13 cellular contexts compared by ENCODE assay signal in the genomic region with DNA sequence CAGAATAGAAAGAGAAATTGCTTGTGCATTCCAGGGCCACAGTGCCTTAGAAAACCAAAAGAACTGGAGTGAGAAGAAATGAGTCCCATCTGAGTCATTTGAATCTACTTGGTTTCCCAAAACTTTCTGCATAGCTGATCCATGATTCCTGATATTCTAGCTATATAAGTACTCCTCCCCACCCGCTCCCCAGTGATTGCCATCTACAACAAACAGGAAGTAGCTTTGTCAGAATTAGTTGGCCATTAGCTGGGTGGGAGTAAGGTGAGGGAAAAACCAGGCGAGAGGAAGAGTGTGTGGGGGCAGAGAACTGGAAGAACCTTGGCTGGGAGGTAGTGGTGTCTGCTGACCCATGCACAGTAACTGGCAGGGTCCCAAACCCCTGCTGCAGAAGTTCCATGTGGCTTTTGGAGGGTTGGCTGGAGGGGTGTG.
DNase-seq lines count a peak whose midpoint lies in the region; ATAC-seq, FAIRE-seq and TF ChIP-seq lines count a peak whose summit lies in the region.
"Had no signal": no experiment of that assay in that cellular context is flagged by ENCODE, and none has a peak within 500 bp of the region (broad histone marks: within the 10 kb centered on the region; RNA-seq: fewer than 3 reads in every experiment).

No MANE protein-coding gene starts in this region.

- ATAC-seq in HG03460 (IDR thresholded peaks at IDR 0.05; ENCODE audit: unreplicated experiment) = no peak

- H3K27ac Mint-ChIP-seq in activated T-cell treated with anti-CD3 and anti-CD28 coated beads, Interleukin-2, amount 50 U/mL, for 24 hours = no peak overlapping the region

- peaks cover 9% of the 10 kb centered on the region for H3K4me1 Mint-ChIP-seq in activated T-cell treated with anti-CD3 and anti-CD28 coated beads, Interleukin-2, amount 50 U/mL, for 24 hours (ENCODE audit: low read depth)

- no peaks in the 10 kb centered on the region for H3K9me3 Mint-ChIP-seq in activated T-cell treated with anti-CD3 and anti-CD28 coated beads, Interleukin-2, amount 50 U/mL, for 24 hours

- H3K4me3 Mint-ChIP-seq in activated T-cell treated with anti-CD3 and anti-CD28 coated beads, Interleukin-2, amount 50 U/mL, for 24 hours = no peak overlapping the region

- FAIRE-seq in keratinocyte (lab: Jason Lieb, UNC) = peak; percentile 87

- dilution Hi-C loops in keratinocyte (cut with MboI; ENCODE audit: extremely low pct_ligation_motif_present, low sequenced_read_pairs) = no loop called here

- peak overlapping the region; percentile 62 for H3K9ac ChIP-seq in keratinocyte (ENCODE audit: control insufficient read depth, extremely low read depth, insufficient read depth, low read length)

- H3K4me3 ChIP-seq in astrocyte of the cerebellum (ENCODE audit: low read depth, low read length) (no peak overlapping the region), keratinocyte (ENCODE audit: control insufficient read depth in 2 of 3, extremely low read depth in 1 of 3, insufficient read depth in 2 of 3, low read depth in 1 of 3, low read length in 3 of 3) (no peak overlapping the region)
- H3K4me3 ChIP-seq: esophagus muscularis mucosa, right atrium auricular region had no signal

- TF ChIP-seq CTCF in astrocyte of the cerebellum (IDR thresholded peaks at IDR 0.05; ENCODE audit: low read depth, low read length, missing control alignments) (no peak), keratinocyte (optimal IDR thresholded peaks at IDR 0.05 in 1 of 3, IDR thresholded peaks at IDR 0.05 in 1 of 3, conservative IDR thresholded peaks at IDR 0.05 in 1 of 3; ENCODE audit: extremely low read depth in 1 of 3, insufficient read depth in 2 of 3, low read length in 3 of 3) (no peak)

- in situ Hi-C loops in ACHN (cut with HindIII; ENCODE audit: low pct_ligation_motif_present, low pct_unique_long_range_greater_than_20kb, low sequenced_read_pairs) (no loop called here), astrocyte of the cerebellum (cut with HindIII; ENCODE audit: low sequenced_read_pairs) (no loop called here)

- DNase-seq in ACHN (peak; percentile 68), HPDE6-E6E7 (ENCODE audit: extremely low spot score) (peak; percentile 53), astrocyte of the cerebellum (ENCODE audit: low read depth) (peak; percentile 64), keratinocyte (ENCODE audit: low read depth, low spot score) (peak; percentile 76), SHP77 treated with DMSO at 0.1 percent for 48 hours (lab: John Stamatoyannopoulos, UW) (no peak)
- DNase-seq in activated T-cell treated with anti-CD3 and anti-CD28 coated beads, Interleukin-2, amount 50 U/mL, for 24 hours = no peak
- DNase-seq in activated T-cell treated with anti-CD3 and anti-CD28 coated beads, Interleukin-2, amount 50 U/mL, for 48 hours = no peak
- DNase-seq: activated CD4-positive, CD25-positive, alpha-beta regulatory T cell treated with anti-CD3 and anti-CD28 coated beads, Interleukin-2, amount 50 U/mL, for 72 hours; BE2C; NCI-H1417 had no signal

- no peaks in the 10 kb centered on the region for H3K36me3 ChIP-seq in keratinocyte (ENCODE audit: control insufficient read depth in 2 of 2, extremely low read depth in 1 of 2, insufficient read depth in 2 of 2, low read length in 2 of 2)
- H3K36me3 ChIP-seq: BE2C, esophagus muscularis mucosa, right atrium auricular region had no signal

- H2AFZ ChIP-seq in keratinocyte (ENCODE audit: control insufficient read depth, low read length) = peak overlapping the region; percentile 31

- no peaks in the 10 kb centered on the region for H3K27me3 Mint-ChIP-seq in activated T-cell treated with anti-CD3 and anti-CD28 coated beads, Interleukin-2, amount 50 U/mL, for 24 hours

- H4K20me1 ChIP-seq in keratinocyte (ENCODE audit: control insufficient read depth, extremely low read depth, insufficient read depth, low read length) = no peaks in the 10 kb centered on the region

- H3K27me3 ChIP-seq in keratinocyte (ENCODE audit: control insufficient read depth, extremely low read depth, insufficient read depth, low read length) = no peaks in the 10 kb centered on the region
- H3K27me3 ChIP-seq: BE2C, esophagus muscularis mucosa, right atrium auricular region had no signal

- H3K79me2 ChIP-seq in keratinocyte (ENCODE audit: control insufficient read depth, insufficient read depth, low read length) = no peaks in the 10 kb centered on the region

- H3K9me1 ChIP-seq in keratinocyte (ENCODE audit: control insufficient read depth, extremely low read depth, insufficient read depth, low read length) = no peaks in the 10 kb centered on the region

- no peaks in the 10 kb centered on the region for H3K9me3 ChIP-seq in keratinocyte (ENCODE audit: control insufficient read depth, low read depth, low read length)
- H3K9me3 ChIP-seq: BE2C, esophagus muscularis mucosa, right atrium auricular region had no signal

- peaks cover 24% of the 10 kb centered on the region for H3K4me1 ChIP-seq in keratinocyte (ENCODE audit: control insufficient read depth, extremely low read depth, insufficient read depth, low read length)
- H3K4me1 ChIP-seq: BE2C, right atrium auricular region had no signal

- H3K36me3 Mint-ChIP-seq in activated T-cell treated with anti-CD3 and anti-CD28 coated beads, Interleukin-2, amount 50 U/mL, for 24 hours (ENCODE audit: low read depth) = no peaks in the 10 kb centered on the region

- peak overlapping the region; percentile 88 for H3K4me2 ChIP-seq in keratinocyte (ENCODE audit: control insufficient read depth, extremely low read depth, insufficient read depth, low read depth, low read length)

- peak overlapping the region; percentile 90 for H3K27ac ChIP-seq in keratinocyte (ENCODE audit: control insufficient read depth, insufficient read depth, low read length)
- H3K27ac ChIP-seq: esophagus muscularis mucosa, right atrium auricular region had no signal

Comparison
In these comparisons a context has a peak if more than half of its experiments do, and no peak if none do; other contexts are left out.
1. DNase-seq: peak in ACHN (single experiment), HPDE6-E6E7 (single experiment), astrocyte of the cerebellum (single experiment) and keratinocyte (single experiment); none in activated T-cell treated with anti-CD3 and anti-CD28 coated beads, Interleukin-2, amount 50 U/mL, for 24 hours (single experiment), activated T-cell treated with anti-CD3 and anti-CD28 coated beads, Interleukin-2, amount 50 U/mL, for 48 hours (0 of 2) and SHP77 treated with DMSO at 0.1 percent for 48 hours (single experiment).